ENCODE assay signal across 1 cellular context in the genomic region with DNA sequence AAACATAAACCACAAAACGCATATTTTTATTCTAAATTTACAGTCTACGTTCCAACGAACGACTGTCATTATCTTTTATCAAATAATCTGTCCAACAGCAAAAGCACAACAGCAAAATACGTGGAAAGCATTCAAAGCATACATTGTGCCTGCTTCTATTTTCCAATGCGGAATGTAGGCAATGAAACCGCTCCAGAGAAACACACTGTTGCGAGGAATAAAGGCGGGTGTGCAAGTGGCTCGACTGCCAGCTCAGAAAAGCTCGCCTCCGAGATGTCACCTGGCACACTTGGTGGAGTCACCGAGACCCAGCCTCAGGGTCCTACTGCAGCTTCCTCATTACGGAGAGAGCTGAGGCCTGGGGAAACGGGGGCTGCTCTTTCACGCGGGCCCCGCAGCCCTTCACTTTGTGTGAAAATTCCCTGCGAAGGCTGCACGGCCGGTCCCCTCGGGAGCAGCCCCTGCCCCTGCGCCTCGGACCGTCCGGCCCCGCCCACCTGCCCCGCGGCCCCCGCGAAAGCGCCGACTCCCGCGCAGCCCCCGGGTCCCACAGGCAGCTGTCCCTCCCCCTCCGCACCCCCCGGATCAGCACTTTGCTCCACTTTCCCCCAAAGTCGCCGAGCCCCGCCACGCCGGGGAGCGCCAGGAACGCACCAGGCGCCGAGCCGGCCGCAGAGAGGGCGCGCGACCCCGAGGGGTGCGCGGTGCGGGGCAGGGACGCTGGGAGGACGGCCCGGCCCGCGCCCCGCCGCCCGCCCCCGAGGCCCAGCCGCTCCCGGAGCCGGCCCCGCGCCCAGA.
TF ChIP-seq lines count a peak whose summit lies in the region.

No MANE protein-coding gene starts in this region.

TF ChIP-seq in HEK293, 187 proteins besides CTCF, POLR2A, EP300 and RAD21 (continued from another document):
- TF ChIP-seq HOXC10 (CRISPR knock-in tag; IDR thresholded peaks at IDR 0.05) (no peak), GLI4 (tag by site-specific recombination; IDR thresholded peaks at IDR 0.05) (no peak), ZNF175 (tag by site-specific recombination; IDR thresholded peaks at IDR 0.05) (no peak), ZNF510 (tag by site-specific recombination; IDR thresholded peaks at IDR 0.05; ENCODE audit: insufficient replicate concordance) (no peak), ZBTB17 (tag by site-specific recombination; IDR thresholded peaks at IDR 0.05) (peak; percentile 30; the same call in 1 of the 2 replicates), SETDB1 (IDR thresholded peaks at IDR 0.05; ENCODE audit: insufficient read length, low read length) (no peak), ZNF544 (tag by site-specific recombination; IDR thresholded peaks at IDR 0.05) (no peak), IKZF3 (tag by site-specific recombination; IDR thresholded peaks at IDR 0.05) (no peak), ZNF747 (tag by site-specific recombination; IDR thresholded peaks at IDR 0.05) (no peak), MEIS1 (CRISPR knock-in tag; IDR thresholded peaks at IDR 0.05; ENCODE audit: borderline replicate concordance) (no peak), ZNF521 (tag by site-specific recombination; IDR thresholded peaks at IDR 0.05) (no peak), ZNF324 (tag by site-specific recombination; IDR thresholded peaks at IDR 0.05) (no peak), ZXDB (tag by site-specific recombination; IDR thresholded peaks at IDR 0.05) (peak; percentile 98), ZNF529 (tag by site-specific recombination; IDR thresholded peaks at IDR 0.05; ENCODE audit: insufficient replicate concordance) (no peak), ZNF155 (tag by site-specific recombination; IDR thresholded peaks at IDR 0.05) (no peak), ZNF560 (tag by site-specific recombination; IDR thresholded peaks at IDR 0.05; ENCODE audit: borderline replicate concordance) (no peak), BCL11B (tag by site-specific recombination; IDR thresholded peaks at IDR 0.05; ENCODE audit: low read depth) (no peak), ZNF132 (tag by site-specific recombination; IDR thresholded peaks at IDR 0.05; ENCODE audit: borderline replicate concordance) (no peak), ZSCAN23 (tag by site-specific recombination; IDR thresholded peaks at IDR 0.05) (no peak), ZNF843 (tag by site-specific recombination; IDR thresholded peaks at IDR 0.05) (no peak), TCF7L2 (IDR thresholded peaks at IDR 0.05; ENCODE audit: borderline replicate concordance, low read depth, low read length) (no peak)
- TF ChIP-seq, protein P1, sequence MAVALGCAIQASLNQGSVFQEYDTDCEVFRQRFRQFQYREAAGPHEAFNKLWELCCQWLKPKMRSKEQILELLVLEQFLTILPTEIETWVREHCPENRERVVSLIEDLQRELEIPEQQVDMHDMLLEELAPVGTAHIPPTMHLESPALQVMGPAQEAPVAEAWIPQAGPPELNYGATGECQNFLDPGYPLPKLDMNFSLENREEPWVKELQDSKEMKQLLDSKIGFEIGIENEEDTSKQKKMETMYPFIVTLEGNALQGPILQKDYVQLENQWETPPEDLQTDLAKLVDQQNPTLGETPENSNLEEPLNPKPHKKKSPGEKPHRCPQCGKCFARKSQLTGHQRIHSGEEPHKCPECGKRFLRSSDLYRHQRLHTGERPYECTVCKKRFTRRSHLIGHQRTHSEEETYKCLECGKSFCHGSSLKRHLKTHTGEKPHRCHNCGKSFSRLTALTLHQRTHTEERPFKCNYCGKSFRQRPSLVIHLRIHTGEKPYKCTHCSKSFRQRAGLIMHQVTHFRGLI (tag by site-specific recombination; IDR thresholded peaks at IDR 0.05) = no peak
- TF ChIP-seq, protein P2, sequence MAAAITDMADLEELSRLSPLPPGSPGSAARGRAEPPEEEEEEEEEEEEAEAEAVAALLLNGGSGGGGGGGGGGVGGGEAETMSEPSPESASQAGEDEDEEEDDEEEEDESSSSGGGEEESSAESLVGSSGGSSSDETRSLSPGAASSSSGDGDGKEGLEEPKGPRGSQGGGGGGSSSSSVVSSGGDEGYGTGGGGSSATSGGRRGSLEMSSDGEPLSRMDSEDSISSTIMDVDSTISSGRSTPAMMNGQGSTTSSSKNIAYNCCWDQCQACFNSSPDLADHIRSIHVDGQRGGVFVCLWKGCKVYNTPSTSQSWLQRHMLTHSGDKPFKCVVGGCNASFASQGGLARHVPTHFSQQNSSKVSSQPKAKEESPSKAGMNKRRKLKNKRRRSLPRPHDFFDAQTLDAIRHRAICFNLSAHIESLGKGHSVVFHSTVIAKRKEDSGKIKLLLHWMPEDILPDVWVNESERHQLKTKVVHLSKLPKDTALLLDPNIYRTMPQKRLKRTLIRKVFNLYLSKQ (tag by site-specific recombination; IDR thresholded peaks at IDR 0.05; ENCODE audit: borderline replicate concordance) = no peak
- TF ChIP-seq, protein P3, sequence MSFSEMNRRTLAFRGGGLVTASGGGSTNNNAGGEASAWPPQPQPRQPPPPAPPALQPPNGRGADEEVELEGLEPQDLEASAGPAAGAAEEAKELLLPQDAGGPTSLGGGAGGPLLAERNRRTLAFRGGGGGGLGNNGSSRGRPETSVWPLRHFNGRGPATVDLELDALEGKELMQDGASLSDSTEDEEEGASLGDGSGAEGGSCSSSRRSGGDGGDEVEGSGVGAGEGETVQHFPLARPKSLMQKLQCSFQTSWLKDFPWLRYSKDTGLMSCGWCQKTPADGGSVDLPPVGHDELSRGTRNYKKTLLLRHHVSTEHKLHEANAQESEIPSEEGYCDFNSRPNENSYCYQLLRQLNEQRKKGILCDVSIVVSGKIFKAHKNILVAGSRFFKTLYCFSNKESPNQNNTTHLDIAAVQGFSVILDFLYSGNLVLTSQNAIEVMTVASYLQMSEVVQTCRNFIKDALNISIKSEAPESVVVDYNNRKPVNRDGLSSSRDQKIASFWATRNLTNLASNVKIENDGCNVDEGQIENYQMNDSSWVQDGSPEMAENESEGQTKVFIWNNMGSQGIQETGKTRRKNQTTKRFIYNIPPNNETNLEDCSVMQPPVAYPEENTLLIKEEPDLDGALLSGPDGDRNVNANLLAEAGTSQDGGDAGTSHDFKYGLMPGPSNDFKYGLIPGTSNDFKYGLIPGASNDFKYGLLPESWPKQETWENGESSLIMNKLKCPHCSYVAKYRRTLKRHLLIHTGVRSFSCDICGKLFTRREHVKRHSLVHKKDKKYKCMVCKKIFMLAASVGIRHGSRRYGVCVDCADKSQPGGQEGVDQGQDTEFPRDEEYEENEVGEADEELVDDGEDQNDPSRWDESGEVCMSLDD (tag by site-specific recombination; IDR thresholded peaks at IDR 0.05) = no peak
- TF ChIP-seq, protein P4, sequence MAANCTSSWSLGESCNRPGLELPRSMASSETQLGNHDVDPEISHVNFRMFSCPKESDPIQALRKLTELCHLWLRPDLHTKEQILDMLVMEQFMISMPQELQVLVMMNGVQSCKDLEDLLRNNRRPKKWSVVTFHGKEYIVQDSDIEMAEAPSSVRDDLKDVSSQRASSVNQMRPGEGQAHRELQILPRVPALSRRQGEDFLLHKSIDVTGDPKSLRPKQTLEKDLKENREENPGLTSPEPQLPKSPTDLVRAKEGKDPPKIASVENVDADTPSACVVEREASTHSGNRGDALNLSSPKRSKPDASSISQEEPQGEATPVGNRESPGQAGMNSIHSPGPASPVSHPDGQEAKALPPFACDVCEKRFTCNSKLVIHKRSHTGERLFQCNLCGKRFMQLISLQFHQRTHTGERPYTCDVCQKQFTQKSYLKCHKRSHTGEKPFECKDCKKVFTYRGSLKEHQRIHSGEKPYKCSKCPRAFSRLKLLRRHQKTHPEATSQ (tag by site-specific recombination; IDR thresholded peaks at IDR 0.05) = no peak
- TF ChIP-seq, protein P5, sequence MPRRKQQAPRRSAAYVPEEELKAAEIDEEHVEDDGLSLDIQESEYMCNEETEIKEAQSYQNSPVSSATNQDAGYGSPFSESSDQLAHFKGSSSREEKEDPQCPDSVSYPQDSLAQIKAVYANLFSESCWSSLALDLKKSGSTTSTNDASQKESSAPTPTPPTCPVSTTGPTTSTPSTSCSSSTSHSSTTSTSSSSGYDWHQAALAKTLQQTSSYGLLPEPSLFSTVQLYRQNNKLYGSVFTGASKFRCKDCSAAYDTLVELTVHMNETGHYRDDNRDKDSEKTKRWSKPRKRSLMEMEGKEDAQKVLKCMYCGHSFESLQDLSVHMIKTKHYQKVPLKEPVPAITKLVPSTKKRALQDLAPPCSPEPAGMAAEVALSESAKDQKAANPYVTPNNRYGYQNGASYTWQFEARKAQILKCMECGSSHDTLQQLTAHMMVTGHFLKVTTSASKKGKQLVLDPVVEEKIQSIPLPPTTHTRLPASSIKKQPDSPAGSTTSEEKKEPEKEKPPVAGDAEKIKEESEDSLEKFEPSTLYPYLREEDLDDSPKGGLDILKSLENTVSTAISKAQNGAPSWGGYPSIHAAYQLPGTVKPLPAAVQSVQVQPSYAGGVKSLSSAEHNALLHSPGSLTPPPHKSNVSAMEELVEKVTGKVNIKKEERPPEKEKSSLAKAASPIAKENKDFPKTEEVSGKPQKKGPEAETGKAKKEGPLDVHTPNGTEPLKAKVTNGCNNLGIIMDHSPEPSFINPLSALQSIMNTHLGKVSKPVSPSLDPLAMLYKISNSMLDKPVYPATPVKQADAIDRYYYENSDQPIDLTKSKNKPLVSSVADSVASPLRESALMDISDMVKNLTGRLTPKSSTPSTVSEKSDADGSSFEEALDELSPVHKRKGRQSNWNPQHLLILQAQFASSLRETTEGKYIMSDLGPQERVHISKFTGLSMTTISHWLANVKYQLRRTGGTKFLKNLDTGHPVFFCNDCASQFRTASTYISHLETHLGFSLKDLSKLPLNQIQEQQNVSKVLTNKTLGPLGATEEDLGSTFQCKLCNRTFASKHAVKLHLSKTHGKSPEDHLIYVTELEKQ (tag by site-specific recombination; IDR thresholded peaks at IDR 0.05; ENCODE audit: borderline replicate concordance) = no peak
